ENCODE assay signal across 8 cellular contexts in the genomic region with DNA sequence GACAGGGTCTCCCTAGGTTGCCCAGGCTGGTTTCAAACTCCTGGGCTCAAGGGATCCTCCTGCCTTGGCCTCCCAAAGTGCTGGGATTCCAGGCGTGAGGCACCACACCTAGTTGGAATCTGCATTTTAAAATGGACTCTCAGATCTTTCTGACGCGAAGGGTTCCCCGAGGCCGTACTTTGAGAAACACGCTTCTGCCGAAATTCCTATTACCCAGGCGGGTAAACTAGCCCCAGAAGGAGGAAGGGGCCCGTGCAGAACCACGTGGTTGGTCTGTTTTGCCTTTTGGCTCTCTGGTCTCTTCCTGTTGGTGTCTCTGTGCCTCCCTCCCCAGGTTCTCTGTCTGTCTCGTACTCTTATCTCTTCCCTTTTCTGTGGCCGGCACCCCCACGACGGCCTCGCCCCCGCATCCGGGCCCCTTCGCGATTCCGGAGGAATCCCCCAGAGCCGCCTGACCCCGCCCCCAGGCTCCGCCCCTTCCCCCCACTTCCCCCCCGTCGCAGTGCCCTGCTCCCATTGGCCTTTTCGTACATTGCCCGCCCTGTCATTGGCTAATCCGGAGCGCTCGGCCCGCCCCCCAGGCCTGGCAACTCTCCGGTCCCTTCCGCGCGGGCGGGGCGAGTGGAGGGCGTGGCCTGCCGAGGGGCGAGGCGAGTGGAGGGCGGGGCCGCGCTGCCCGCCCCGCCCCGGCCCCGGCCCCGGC. TPM values are rescaled to one million over a fixed set of nuclear protein-coding genes. Genes with fewer than 3 reads are reported as not detected.
DNase-seq lines count a peak whose midpoint lies in the region; ATAC-seq and TF ChIP-seq lines count a peak whose summit lies in the region.

A gene (plus strand): TSS at position 689 of the 703 bp plus-strand sequence. CDS start 12,354 bp downstream, outside the sequence.

- peak; percentile 86 for ATAC-seq in HG03439 (IDR thresholded peaks at IDR 0.05; ENCODE audit: unreplicated experiment)

- no peaks in the 10 kb centered on the region for H3K36me3 Mint-ChIP-seq in chondrocyte (ENCODE audit: low read depth)

- no peak for TF ChIP-seq CTCF in chondrocyte (IDR thresholded peaks at IDR 0.05)

- H3K4me3 Mint-ChIP-seq in chondrocyte (ENCODE audit: unreplicated experiment), result peak within 1 kb of the TSS; percentile 87

- H3K9me3 Mint-ChIP-seq in chondrocyte (ENCODE audit: low read depth), result no peaks in the 10 kb centered on the region

- H3K27ac Mint-ChIP-seq in chondrocyte (ENCODE audit: unreplicated experiment), result peak within 1 kb of the TSS; percentile 86

- H3K4me1 Mint-ChIP-seq in chondrocyte (ENCODE audit: low read depth), result peaks cover 23% of the 10 kb centered on the region

- DNase-seq in AG20443 (ENCODE audit: low spot score), result peak; percentile 100
- peak; percentile 100 for DNase-seq in GM19238 (ENCODE audit: insufficient read length, low spot score)
- peak; percentile 94 to 96 for DNase-seq in NCI-H524 (lab: John Stamatoyannopoulos, UW)
- peak; percentile 97 to 99 for DNase-seq in activated CD4-positive, alpha-beta T cell treated with anti-CD3 and anti-CD28 coated beads for 24 hours (ENCODE audit: low read depth in 2 of 2)
- no peak for DNase-seq in chondrocyte (ENCODE audit: low spot score)
- DNase-seq in kidney tubule cell (ENCODE audit: low spot score), result peak; percentile 95
- peak; percentile 98 to 99 for DNase-seq in stimulated activated CD4-positive, alpha-beta T cell treated with anti-CD3 and anti-CD28 coated beads, Interleukin-15, amount 100 ng/mL, for 48 hours (ENCODE audit: low read depth in 2 of 2)

- no peaks in the 10 kb centered on the region for H3K27me3 Mint-ChIP-seq in chondrocyte (ENCODE audit: low read depth)

RNA-seq across cellular contexts. Expression of the gene that starts here (rescaled TPM):
- 2.0 to 4.2 TPM (median 3.9 TPM) in 3 replicates for total RNA-seq in chondrocyte
